In genomic region chr6:3747100-3747737, GRCh38 we compare ENCODE assay signal across 20 cellular contexts. TPM values are rescaled to one million over a fixed set of nuclear protein-coding genes. Genes with fewer than 3 reads are reported as not detected.
A peak's percentile ranks its signal among the peaks of the same experiment; 100 is the strongest.
DNase-seq lines count a peak whose midpoint lies in the region; ATAC-seq, FAIRE-seq and TF ChIP-seq lines count a peak whose summit lies in the region.
"Had no signal": no experiment of that assay in that cellular context is flagged by ENCODE, and none has a peak within 500 bp of the region (broad histone marks: within the 10 kb centered on the region; RNA-seq: fewer than 3 reads in every experiment).

No MANE protein-coding gene starts in this region.

- H3K27ac Mint-ChIP-seq in activated B cell treated with CpG ODN at 0.5 μM for 24 hours, result peak overlapping the region; percentile 39
- H3K27ac Mint-ChIP-seq in stimulated activated memory B cell treated with anti-CD40 and anti-IgM and Interleukin-4, amounts not matched to agents 10 μg/mL and 1 μg/mL and 100 μg/mL, for 72 hours, result peak overlapping the region; percentile 81
- H3K27ac Mint-ChIP-seq: activated CD8-positive, alpha-beta memory T cell treated with anti-CD3 and anti-CD28 coated beads, Interleukin-2, amount 10 ng/mL, durations not matched to agents 7 days and 5 days; activated naive CD4-positive, alpha-beta T cell treated with anti-CD3 and anti-CD28 coated beads, Interleukin-2, amount 10 ng/mL, durations not matched to agents 7 days and 5 days; effector memory CD8-positive, alpha-beta T cell; T-cell had no signal

- H3K27ac ChIP-seq in BLaER1 (no peak overlapping the region), kidney (ENCODE audit: low read depth in 2 of 2, low read length in 2 of 2) (no peak overlapping the region), prostate gland (no peak overlapping the region)
- H3K27ac ChIP-seq: cardiac muscle cell, ovary had no signal

- H3K4me1 ChIP-seq in BLaER1 (peaks cover 53% of the 10 kb centered on the region), kidney (ENCODE audit: control insufficient read depth in 1 of 2, insufficient read depth in 1 of 2, low read depth in 1 of 2, low read length in 2 of 2) (peaks cover 21 to 25% of the 10 kb centered on the region in 2 donors), prostate gland (replicated peaks) (peaks cover 17% of the 10 kb centered on the region)

- peaks cover 38% of the 10 kb centered on the region for H4K20me1 ChIP-seq in BLaER1

- CTCF ChIA-PET in activated B cell treated with CpG ODN at 0.5 μM for 24 hours (lab: Charles Lee), result interaction anchor here (1.0 to 3.1 kb wide), 5 partner anchors 47 to 231 kb away, joined by 3 to 18 read pairs (median 7); partner anchors contain the start of gene FAM50B

- TF ChIP-seq POLR2A in prostate gland (IDR thresholded peaks at IDR 0.05), result no peak

- H3K36me3 ChIP-seq in BLaER1 (no peaks in the 10 kb centered on the region), kidney (ENCODE audit: control insufficient read depth in 1 of 2, insufficient read depth in 2 of 2, low read length in 2 of 2) (peaks cover 2 to 3% of the 10 kb centered on the region in 2 donors), prostate gland (no peaks in the 10 kb centered on the region)
- H3K36me3 ChIP-seq: cardiac muscle cell, ovary had no signal

- TF ChIP-seq CTCF in activated B cell treated with CpG ODN at 0.5 μM for 24 hours (IDR thresholded peaks at IDR 0.05) (no peak), kidney (IDR thresholded peaks at IDR 0.05; ENCODE audit: borderline replicate concordance, extremely low read depth, insufficient read depth) (no peak), prostate gland (IDR thresholded peaks at IDR 0.05) (no peak)

- FAIRE-seq in kidney (lab: Jason Lieb, UNC), result no peak
- FAIRE-seq: islet of Langerhans had no signal

- H3K27me3 ChIP-seq in BLaER1 (peaks cover 42% of the 10 kb centered on the region), prostate gland (replicated peaks; ENCODE audit: insufficient read depth) (no peaks in the 10 kb centered on the region)
- H3K27me3 ChIP-seq: ovary had no signal

- H3K9me3 ChIP-seq in BLaER1 (no peaks in the 10 kb centered on the region), kidney (ENCODE audit: control insufficient read depth in 1 of 2, low read length in 2 of 2) (no peaks in the 10 kb centered on the region), prostate gland (no peaks in the 10 kb centered on the region)
- H3K9me3 ChIP-seq: mucosa of descending colon, ovary had no signal

- POLR2A ChIA-PET in activated B cell treated with CpG ODN at 0.5 μM for 24 hours (lab: Charles Lee), result interaction anchor here (1.9 to 4.0 kb wide), 3 partner anchors 9 to 274 kb away, joined by 12 to 24 read pairs (median 23); partner anchors contain the start of gene FAM50B

- H3K9me3 Mint-ChIP-seq in activated B cell treated with CpG ODN at 0.5 μM for 24 hours, result no peaks in the 10 kb centered on the region
- H3K9me3 Mint-ChIP-seq in stimulated activated memory B cell treated with anti-CD40 and anti-IgM and Interleukin-4, amounts not matched to agents 10 μg/mL and 1 μg/mL and 100 μg/mL, for 72 hours, result no peaks in the 10 kb centered on the region
- H3K9me3 Mint-ChIP-seq: activated naive CD4-positive, alpha-beta T cell treated with anti-CD3 and anti-CD28 coated beads, Interleukin-2, amount 10 ng/mL, durations not matched to agents 7 days and 5 days; effector memory CD8-positive, alpha-beta T cell; T-cell had no signal

- H3K9ac ChIP-seq in BLaER1, result no peak overlapping the region
- no peak overlapping the region for H3K9ac ChIP-seq in kidney (ENCODE audit: low read length in 2 of 2)

- no peak overlapping the region for H3K4me3 ChIP-seq in BLaER1
- no peak overlapping the region for H3K4me3 ChIP-seq in kidney (ENCODE audit: low read length in 2 of 2)
- H3K4me3 ChIP-seq in prostate gland, result no peak overlapping the region
- H3K4me3 ChIP-seq: cardiac muscle cell, mucosa of descending colon, ovary had no signal

- intact Hi-C loops in activated B cell treated with CpG ODN at 0.5 μM for 24 hours (cut with micrococcal nuclease), result loop anchor here (5.0 to 10.0 kb wide), 4 partner anchors 590 to 1255 kb away; partner anchors contain the start of genes RIPK1, RPP40 and TUBB2A
- intact Hi-C loops in kidney (cut with DNase I), result no loop called here
- intact Hi-C loops in prostate gland (cut with DNase I), result loop anchor here (5.0 to 10.0 kb wide), 2 partner anchors 245 to 388 kb away; partner anchors contain the start of gene ECI2

- H3K36me3 Mint-ChIP-seq in activated B cell treated with CpG ODN at 0.5 μM for 24 hours (ENCODE audit: low read depth), result no peaks in the 10 kb centered on the region
- H3K36me3 Mint-ChIP-seq in stimulated activated memory B cell treated with anti-CD40 and anti-IgM and Interleukin-4, amounts not matched to agents 10 μg/mL and 1 μg/mL and 100 μg/mL, for 72 hours, result peaks cover 26% of the 10 kb centered on the region
- H3K36me3 Mint-ChIP-seq: activated CD8-positive, alpha-beta memory T cell treated with anti-CD3 and anti-CD28 coated beads, Interleukin-2, amount 10 ng/mL, durations not matched to agents 7 days and 5 days; activated naive CD4-positive, alpha-beta T cell treated with anti-CD3 and anti-CD28 coated beads, Interleukin-2, amount 10 ng/mL, durations not matched to agents 7 days and 5 days; T-cell had no signal

- H3K4me3 Mint-ChIP-seq in activated B cell treated with CpG ODN at 0.5 μM for 24 hours, result peak overlapping the region; percentile 47
- H3K4me3 Mint-ChIP-seq in stimulated activated memory B cell treated with anti-CD40 and anti-IgM and Interleukin-4, amounts not matched to agents 10 μg/mL and 1 μg/mL and 100 μg/mL, for 72 hours, result peak overlapping the region; percentile 62
- H3K4me3 Mint-ChIP-seq: activated CD8-positive, alpha-beta memory T cell treated with anti-CD3 and anti-CD28 coated beads, Interleukin-2, amount 10 ng/mL, durations not matched to agents 7 days and 5 days; activated naive CD4-positive, alpha-beta T cell treated with anti-CD3 and anti-CD28 coated beads, Interleukin-2, amount 10 ng/mL, durations not matched to agents 7 days and 5 days; effector memory CD8-positive, alpha-beta T cell; T-cell had no signal

- H3K27me3 Mint-ChIP-seq in activated B cell treated with CpG ODN at 0.5 μM for 24 hours, result no peaks in the 10 kb centered on the region
- H3K27me3 Mint-ChIP-seq in stimulated activated memory B cell treated with anti-CD40 and anti-IgM and Interleukin-4, amounts not matched to agents 10 μg/mL and 1 μg/mL and 100 μg/mL, for 72 hours, result no peaks in the 10 kb centered on the region

- peak overlapping the region; percentile 45; the same call in 1 of the 2 replicates for H3K4me2 ChIP-seq in BLaER1

- 95% methylated on average over 12 of the region's 12 CpGs for WGBS in prostate gland

- DNase-seq in activated B cell treated with CpG ODN at 0.5 μM for 24 hours, result peak; percentile 14
- peak; percentile 50 for DNase-seq in kidney
- DNase-seq in prostate gland (ENCODE audit: low spot score), result no peak
- DNase-seq in hepatic stellate cell (ENCODE audit: low spot score), result no peak
- no peak for DNase-seq in stimulated activated CD4-positive, alpha-beta T cell treated with anti-CD3 and anti-CD28 coated beads, Interleukin-2, amount 100 ng/mL, for 48 hours
- DNase-seq: activated CD4-positive, CD25-positive, alpha-beta regulatory T cell; activated CD8-positive, alpha-beta memory T cell treated with anti-CD3 and anti-CD28 coated beads, Interleukin-2, amount 10 ng/mL, durations not matched to agents 7 days and 5 days; activated naive CD4-positive, alpha-beta T cell treated with anti-CD3 and anti-CD28 coated beads, Interleukin-2, amount 10 ng/mL, durations not matched to agents 7 days and 5 days; AML-193; effector memory CD8-positive, alpha-beta T cell; mucosa of descending colon; NCI-H2081 treated with DMSO at 0.1 percent for 48 hours; NCI-H526 treated with DMSO at 0.1 percent for 48 hours; T-cell had no signal

- H3K4me1 Mint-ChIP-seq in activated B cell treated with CpG ODN at 0.5 μM for 24 hours, result peaks cover 72% of the 10 kb centered on the region
- peaks cover 75% of the 10 kb centered on the region for H3K4me1 Mint-ChIP-seq in stimulated activated memory B cell treated with anti-CD40 and anti-IgM and Interleukin-4, amounts not matched to agents 10 μg/mL and 1 μg/mL and 100 μg/mL, for 72 hours

- ATAC-seq in activated B cell treated with CpG ODN at 0.5 μM for 24 hours (ENCODE audit: low read depth), result no peak
- ATAC-seq in stimulated activated memory B cell treated with anti-CD40 and anti-IgM and Interleukin-4, amounts not matched to agents 10 μg/mL and 1 μg/mL and 100 μg/mL, for 72 hours, result no peak
- no peak for ATAC-seq in GM19035 (IDR thresholded peaks at IDR 0.05; ENCODE audit: unreplicated experiment)
- ATAC-seq: activated CD8-positive, alpha-beta memory T cell treated with anti-CD3 and anti-CD28 coated beads, Interleukin-2, amount 10 ng/mL, durations not matched to agents 7 days and 5 days; effector memory CD8-positive, alpha-beta T cell; mucosa of descending colon; T-cell had no signal

RNA-seq across cellular contexts. Expression of gene PXDC1, which starts 4.3 kb away (rescaled TPM):
- total RNA-seq in activated B cell treated with CpG ODN at 0.5 μM for 24 hours (3.8 and 3.9 TPM in 2 replicates), kidney (28.9 TPM), prostate gland (10 to 100 TPM; 40.5 to 59.5 TPM)
- polyA plus RNA-seq in kidney (ENCODE audit: insufficient read depth, low read depth, low replicate concordance), result 35.0 TPM

Comparison
In these comparisons a context has a peak if more than half of its experiments do, and no peak if none do; other contexts are left out.
1. DNase-seq: peak in activated B cell treated with CpG ODN at 0.5 μM for 24 hours (single experiment) and kidney (single experiment); none in prostate gland (single experiment), hepatic stellate cell (single experiment) and stimulated activated CD4-positive, alpha-beta T cell treated with anti-CD3 and anti-CD28 coated beads, Interleukin-2, amount 100 ng/mL, for 48 hours (0 of 2).